In the genomic region with DNA sequence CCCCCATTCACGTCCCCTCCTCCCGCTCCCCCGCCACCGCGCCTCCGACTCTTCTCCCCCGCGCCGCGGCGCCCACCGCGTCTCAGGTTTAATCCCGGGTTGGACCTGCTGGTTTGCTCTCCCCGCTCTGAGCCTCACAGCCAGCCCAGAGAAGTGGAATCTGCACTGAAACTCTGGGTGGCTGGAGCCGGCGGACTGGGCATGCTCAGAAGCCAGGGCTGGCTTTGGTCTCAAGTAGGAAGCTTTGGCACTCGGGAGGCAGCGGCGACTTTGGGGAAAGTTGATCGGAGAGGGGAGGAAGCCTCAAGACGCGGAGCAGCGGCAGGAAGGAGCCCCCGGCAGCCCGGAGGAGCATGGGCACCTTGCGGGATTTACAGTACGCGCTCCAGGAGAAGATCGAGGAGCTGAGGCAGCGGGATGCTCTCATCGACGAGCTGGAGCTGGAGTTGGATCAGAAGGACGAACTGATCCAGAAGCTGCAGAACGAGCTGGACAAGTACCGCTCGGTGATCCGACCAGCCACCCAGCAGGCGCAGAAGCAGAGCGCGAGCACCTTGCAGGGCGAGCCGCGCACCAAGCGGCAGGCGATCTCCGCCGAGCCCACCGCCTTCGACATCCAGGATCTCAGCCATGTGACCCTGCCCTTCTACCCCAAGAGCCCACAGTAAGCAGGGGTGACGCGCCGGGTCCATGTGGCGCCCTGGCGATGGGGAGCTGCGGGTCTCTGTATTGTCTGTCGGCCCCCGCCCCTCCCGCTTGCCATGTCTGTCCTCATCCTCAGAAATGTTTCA, we compare ENCODE assay signal across 1 cellular context.
A peak's percentile ranks its signal among the peaks of the same experiment; 100 is the strongest.
TF ChIP-seq lines count a peak whose summit lies in the region.

A gene (plus strand): TSS at position 250 of the 791 bp plus-strand sequence.

TF ChIP-seq in HEK293, 187 proteins besides CTCF, POLR2A, EP300 and RAD21 (continued from another document):
- TF ChIP-seq, protein P1, sequence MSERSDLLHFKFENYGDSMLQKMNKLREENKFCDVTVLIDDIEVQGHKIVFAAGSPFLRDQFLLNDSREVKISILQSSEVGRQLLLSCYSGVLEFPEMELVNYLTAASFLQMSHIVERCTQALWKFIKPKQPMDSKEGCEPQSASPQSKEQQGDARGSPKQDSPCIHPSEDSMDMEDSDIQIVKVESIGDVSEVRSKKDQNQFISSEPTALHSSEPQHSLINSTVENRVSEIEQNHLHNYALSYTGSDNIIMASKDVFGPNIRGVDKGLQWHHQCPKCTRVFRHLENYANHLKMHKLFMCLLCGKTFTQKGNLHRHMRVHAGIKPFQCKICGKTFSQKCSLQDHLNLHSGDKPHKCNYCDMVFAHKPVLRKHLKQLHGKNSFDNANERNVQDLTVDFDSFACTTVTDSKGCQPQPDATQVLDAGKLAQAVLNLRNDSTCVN (tag by site-specific recombination; optimal IDR thresholded peaks at IDR 0.05) = peak; percentile 79
- TF ChIP-seq ZNF629 (tag by site-specific recombination; IDR thresholded peaks at IDR 0.05) (0 out of 2 replicates have a peak, but pooled peaks have one; percentile 10), ZNF341 (tag by site-specific recombination; IDR thresholded peaks at IDR 0.05; ENCODE audit: low read depth) (peak; percentile 91), ZXDB (tag by site-specific recombination; IDR thresholded peaks at IDR 0.05) (no peak), ZNF366 (tag by site-specific recombination; conservative IDR thresholded peaks at IDR 0.05) (0 out of 2 replicates have a peak, but pooled peaks have one; percentile 13), ZNF121 (tag by site-specific recombination; IDR thresholded peaks at IDR 0.05) (no peak), KLF9 (tag by site-specific recombination; IDR thresholded peaks at IDR 0.05; ENCODE audit: low read depth) (peak; percentile 24; the same call in 1 of the 2 replicates), ZNF843 (tag by site-specific recombination; IDR thresholded peaks at IDR 0.05) (0 out of 2 replicates have a peak, but pooled peaks have one; percentile 11), ZBTB20 (tag by site-specific recombination; IDR thresholded peaks at IDR 0.05) (0 out of 2 replicates have a peak, but pooled peaks have one; percentile 37), TRIM28 (IDR thresholded peaks at IDR 0.05; ENCODE audit: borderline replicate concordance, low read length) (no peak), ZIC2 (tag by site-specific recombination; IDR thresholded peaks at IDR 0.05) (peak; percentile 6; the same call in 1 of the 2 replicates), REPIN1 (tag by site-specific recombination; IDR thresholded peaks at IDR 0.05; ENCODE audit: low read depth) (peak; percentile 56; the same call in 1 of the 2 replicates), ZBTB17 (tag by site-specific recombination; IDR thresholded peaks at IDR 0.05) (peak; percentile 100), KLF7 (tag by site-specific recombination; IDR thresholded peaks at IDR 0.05; ENCODE audit: borderline replicate concordance) (no peak), IKZF3 (tag by site-specific recombination; IDR thresholded peaks at IDR 0.05) (peak; percentile 44; the same call in 1 of the 2 replicates)
- TF ChIP-seq, protein P2, sequence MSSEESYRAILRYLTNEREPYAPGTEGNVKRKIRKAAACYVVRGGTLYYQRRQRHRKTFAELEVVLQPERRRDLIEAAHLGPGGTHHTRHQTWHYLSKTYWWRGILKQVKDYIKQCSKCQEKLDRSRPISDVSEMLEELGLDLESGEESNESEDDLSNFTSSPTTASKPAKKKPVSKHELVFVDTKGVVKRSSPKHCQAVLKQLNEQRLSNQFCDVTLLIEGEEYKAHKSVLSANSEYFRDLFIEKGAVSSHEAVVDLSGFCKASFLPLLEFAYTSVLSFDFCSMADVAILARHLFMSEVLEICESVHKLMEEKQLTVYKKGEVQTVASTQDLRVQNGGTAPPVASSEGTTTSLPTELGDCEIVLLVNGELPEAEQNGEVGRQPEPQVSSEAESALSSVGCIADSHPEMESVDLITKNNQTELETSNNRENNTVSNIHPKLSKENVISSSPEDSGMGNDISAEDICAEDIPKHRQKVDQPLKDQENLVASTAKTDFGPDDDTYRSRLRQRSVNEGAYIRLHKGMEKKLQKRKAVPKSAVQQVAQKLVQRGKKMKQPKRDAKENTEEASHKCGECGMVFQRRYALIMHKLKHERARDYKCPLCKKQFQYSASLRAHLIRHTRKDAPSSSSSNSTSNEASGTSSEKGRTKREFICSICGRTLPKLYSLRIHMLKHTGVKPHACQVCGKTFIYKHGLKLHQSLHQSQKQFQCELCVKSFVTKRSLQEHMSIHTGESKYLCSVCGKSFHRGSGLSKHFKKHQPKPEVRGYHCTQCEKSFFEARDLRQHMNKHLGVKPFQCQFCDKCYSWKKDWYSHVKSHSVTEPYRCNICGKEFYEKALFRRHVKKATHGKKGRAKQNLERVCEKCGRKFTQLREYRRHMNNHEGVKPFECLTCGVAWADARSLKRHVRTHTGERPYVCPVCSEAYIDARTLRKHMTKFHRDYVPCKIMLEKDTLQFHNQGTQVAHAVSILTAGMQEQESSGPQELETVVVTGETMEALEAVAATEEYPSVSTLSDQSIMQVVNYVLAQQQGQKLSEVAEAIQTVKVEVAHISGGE (tag by site-specific recombination; conservative IDR thresholded peaks at IDR 0.05; ENCODE audit: low read depth) = peak; percentile 88
- TF ChIP-seq, protein P3, sequence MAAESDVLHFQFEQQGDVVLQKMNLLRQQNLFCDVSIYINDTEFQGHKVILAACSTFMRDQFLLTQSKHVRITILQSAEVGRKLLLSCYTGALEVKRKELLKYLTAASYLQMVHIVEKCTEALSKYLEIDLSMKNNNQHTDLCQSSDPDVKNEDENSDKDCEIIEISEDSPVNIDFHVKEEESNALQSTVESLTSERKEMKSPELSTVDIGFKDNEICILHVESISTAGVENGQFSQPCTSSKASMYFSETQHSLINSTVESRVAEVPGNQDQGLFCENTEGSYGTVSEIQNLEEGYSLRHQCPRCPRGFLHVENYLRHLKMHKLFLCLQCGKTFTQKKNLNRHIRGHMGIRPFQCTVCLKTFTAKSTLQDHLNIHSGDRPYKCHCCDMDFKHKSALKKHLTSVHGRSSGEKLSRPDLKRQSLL (tag by site-specific recombination; IDR thresholded peaks at IDR 0.05) = peak; percentile 67; the same call in 1 of the 2 replicates
- TF ChIP-seq, protein P4, sequence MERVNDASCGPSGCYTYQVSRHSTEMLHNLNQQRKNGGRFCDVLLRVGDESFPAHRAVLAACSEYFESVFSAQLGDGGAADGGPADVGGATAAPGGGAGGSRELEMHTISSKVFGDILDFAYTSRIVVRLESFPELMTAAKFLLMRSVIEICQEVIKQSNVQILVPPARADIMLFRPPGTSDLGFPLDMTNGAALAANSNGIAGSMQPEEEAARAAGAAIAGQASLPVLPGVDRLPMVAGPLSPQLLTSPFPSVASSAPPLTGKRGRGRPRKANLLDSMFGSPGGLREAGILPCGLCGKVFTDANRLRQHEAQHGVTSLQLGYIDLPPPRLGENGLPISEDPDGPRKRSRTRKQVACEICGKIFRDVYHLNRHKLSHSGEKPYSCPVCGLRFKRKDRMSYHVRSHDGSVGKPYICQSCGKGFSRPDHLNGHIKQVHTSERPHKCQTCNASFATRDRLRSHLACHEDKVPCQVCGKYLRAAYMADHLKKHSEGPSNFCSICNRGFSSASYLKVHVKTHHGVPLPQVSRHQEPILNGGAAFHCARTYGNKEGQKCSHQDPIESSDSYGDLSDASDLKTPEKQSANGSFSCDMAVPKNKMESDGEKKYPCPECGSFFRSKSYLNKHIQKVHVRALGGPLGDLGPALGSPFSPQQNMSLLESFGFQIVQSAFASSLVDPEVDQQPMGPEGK (tag by site-specific recombination; IDR thresholded peaks at IDR 0.05) = peak; percentile 60; the same call in 1 of the 2 replicates
- TF ChIP-seq, protein P5, sequence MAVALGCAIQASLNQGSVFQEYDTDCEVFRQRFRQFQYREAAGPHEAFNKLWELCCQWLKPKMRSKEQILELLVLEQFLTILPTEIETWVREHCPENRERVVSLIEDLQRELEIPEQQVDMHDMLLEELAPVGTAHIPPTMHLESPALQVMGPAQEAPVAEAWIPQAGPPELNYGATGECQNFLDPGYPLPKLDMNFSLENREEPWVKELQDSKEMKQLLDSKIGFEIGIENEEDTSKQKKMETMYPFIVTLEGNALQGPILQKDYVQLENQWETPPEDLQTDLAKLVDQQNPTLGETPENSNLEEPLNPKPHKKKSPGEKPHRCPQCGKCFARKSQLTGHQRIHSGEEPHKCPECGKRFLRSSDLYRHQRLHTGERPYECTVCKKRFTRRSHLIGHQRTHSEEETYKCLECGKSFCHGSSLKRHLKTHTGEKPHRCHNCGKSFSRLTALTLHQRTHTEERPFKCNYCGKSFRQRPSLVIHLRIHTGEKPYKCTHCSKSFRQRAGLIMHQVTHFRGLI (tag by site-specific recombination; IDR thresholded peaks at IDR 0.05) = peak; percentile 46; the same call in 1 of the 2 replicates
TF ChIP-seq in HEK293: peak in this region for 29.
